ENCODE assay signal across 20 cellular contexts in genomic region chr3:184789314-184789998, GRCh38. TPM values are rescaled to one million over a fixed set of nuclear protein-coding genes. Genes with fewer than 3 reads are reported as not detected.
DNase-seq lines count a peak whose midpoint lies in the region; ATAC-seq, FAIRE-seq and TF ChIP-seq lines count a peak whose summit lies in the region.
"Had no signal": no experiment of that assay in that cellular context is flagged by ENCODE, and none has a peak within 500 bp of the region (broad histone marks: within the 10 kb centered on the region; RNA-seq: fewer than 3 reads in every experiment).

No MANE protein-coding gene starts in this region.

- no peak overlapping the region for H3K9ac ChIP-seq in endodermal cell (ENCODE audit: extremely low read depth, low read length, poor library complexity, severe bottlenecking)

- H3K27ac ChIP-seq in WERI-Rb-1 (peak overlapping the region; percentile 34), endodermal cell (ENCODE audit: low read depth, low read length) (no peak overlapping the region)

- peaks cover 15% of the 10 kb centered on the region for H3K4me1 Mint-ChIP-seq in endodermal cell

- no peaks in the 10 kb centered on the region for H3K9me3 ChIP-seq in WERI-Rb-1 (ENCODE audit: severe bottlenecking)
- H3K9me3 ChIP-seq in endodermal cell (ENCODE audit: control insufficient read depth, low read length) = no peaks in the 10 kb centered on the region

- intact Hi-C loops in sciatic nerve (cut with DNase I) = no loop called here

- in situ Hi-C loops in G401 (cut with HindIII; ENCODE audit: low sequenced_read_pairs) = no loop called here

- H3K4me3 ChIP-seq in WERI-Rb-1 (ENCODE audit: low read depth, low read length) (no peak overlapping the region), endodermal cell (ENCODE audit: low read length) (no peak overlapping the region)

- peaks cover 3% of the 10 kb centered on the region for H3K27me3 Mint-ChIP-seq in endodermal cell (ENCODE audit: insufficient read depth)
- H3K27me3 Mint-ChIP-seq: CD4-positive, alpha-beta T cell had no signal

- TF ChIP-seq POLR2A in GM12891 (IDR thresholded peaks at IDR 0.05; ENCODE audit: low read depth, low read length) = no peak

- no peaks in the 10 kb centered on the region for H3K36me3 ChIP-seq in WERI-Rb-1
- no peaks in the 10 kb centered on the region for H3K36me3 ChIP-seq in endodermal cell (ENCODE audit: control insufficient read depth, insufficient read depth, low read length)

- H3K4me1 ChIP-seq in endodermal cell (ENCODE audit: control insufficient read depth, insufficient read depth, low read length) = peaks cover 4% of the 10 kb centered on the region

- DNase-seq in G401 (ENCODE audit: low spot score) (peak; percentile 86), WERI-Rb-1 (no peak), endodermal cell (peak; percentile 36), sciatic nerve (ENCODE audit: low spot score) (peak; percentile 19), GM12891 (ENCODE audit: insufficient read length, low spot score) (no peak)
- DNase-seq: CD4-positive, alpha-beta T cell; COR-L47; DND-41; GDM1; GOT3; KG1; NCI-H1105; NCI-H146; NCI-H2081; NCI-H446 treated with DMSO at 0.1 percent for 48 hours; NCI-H526 treated with DMSO at 0.1 percent for 48 hours had no signal

- TF ChIP-seq CTCF in WERI-Rb-1 (IDR thresholded peaks at IDR 0.05; ENCODE audit: low read depth, low read length) (no peak), endodermal cell (conservative IDR thresholded peaks at IDR 0.05) (no peak)

- ATAC-seq in sciatic nerve (no peak), GM21423 (IDR thresholded peaks at IDR 0.05; ENCODE audit: unreplicated experiment) (no peak), GM21515 (IDR thresholded peaks at IDR 0.05; ENCODE audit: unreplicated experiment) (no peak)
- ATAC-seq: Right ventricle myocardium inferior had no signal

- H3K4me3 Mint-ChIP-seq in endodermal cell = no peak overlapping the region
- H3K4me3 Mint-ChIP-seq: CD4-positive, alpha-beta T cell had no signal

- H3K27me3 ChIP-seq in WERI-Rb-1 (ENCODE audit: insufficient read depth, low read depth, severe bottlenecking) (no peaks in the 10 kb centered on the region), endodermal cell (ENCODE audit: control insufficient read depth, insufficient read depth, low read length, poor library complexity, severe bottlenecking) (no peaks in the 10 kb centered on the region)

- FAIRE-seq in GM12891 (lab: Jason Lieb, UNC) = no peak
- FAIRE-seq: HTR-8/SVneo had no signal

- no peaks in the 10 kb centered on the region for H3K9me3 Mint-ChIP-seq in endodermal cell
- H3K9me3 Mint-ChIP-seq: CD4-positive, alpha-beta T cell had no signal

- H3K36me3 Mint-ChIP-seq in endodermal cell (ENCODE audit: low read depth) = no peaks in the 10 kb centered on the region

- 88 to 94% methylated on average over 5 of the region's 5 CpGs for WGBS in endodermal cell (ENCODE audit: insufficient coverage in 1 of 2, insufficient read length in 1 of 2), 2 experiments

- no peak overlapping the region for H3K27ac Mint-ChIP-seq in endodermal cell
- H3K27ac Mint-ChIP-seq: CD4-positive, alpha-beta T cell had no signal

TF ChIP-seq in GM12891, 5 proteins besides CTCF, POLR2A, EP300 and RAD21:
- TF ChIP-seq POU2F2 (IDR thresholded peaks at IDR 0.05; ENCODE audit: low read depth, low read length) = no peak
- no peak for TF ChIP-seq POLR2AphosphoS5 (IDR thresholded peaks at IDR 0.05; ENCODE audit: low read depth, low read length)
- TF ChIP-seq SPI1 (IDR thresholded peaks at IDR 0.05; ENCODE audit: low read depth, low read length) = no peak
- no peak for TF ChIP-seq TAF1 (IDR thresholded peaks at IDR 0.05; ENCODE audit: low read depth, low read length)
- no peak for TF ChIP-seq PAX5 (IDR thresholded peaks at IDR 0.05; ENCODE audit: insufficient read depth, low read length, severe bottlenecking)

RNA-seq across cellular contexts. Expression of gene VPS8, which starts 22.5 kb away (rescaled TPM):
- 38.4 and 59.3 TPM in 2 replicates for total RNA-seq in G401 (2014; rRNA removed; shearing (Covaris generic))
- total RNA-seq in endodermal cell = 10 to 100 TPM; 49.7 to 70.0 TPM
- 29.2 TPM for polyA plus RNA-seq in endodermal cell (2013, experiment 1 of 2)
- polyA plus RNA-seq in endodermal cell (2013, experiment 2 of 2) = 33.5 TPM
- total RNA-seq in sciatic nerve = 86.4 TPM
- 10.3 TPM for polyA plus RNA-seq in GM12891 (2012; ENCODE audit: low read depth, missing spikeins)

Comparison
In these comparisons a context has a peak if more than half of its experiments do, and no peak if none do; other contexts are left out.
1. DNase-seq: peak in G401 (single experiment), endodermal cell (single experiment) and sciatic nerve (single experiment); none in WERI-Rb-1 (single experiment) and GM12891 (single experiment).